ENCODE assay signal across 9 cellular contexts in the genomic region with DNA sequence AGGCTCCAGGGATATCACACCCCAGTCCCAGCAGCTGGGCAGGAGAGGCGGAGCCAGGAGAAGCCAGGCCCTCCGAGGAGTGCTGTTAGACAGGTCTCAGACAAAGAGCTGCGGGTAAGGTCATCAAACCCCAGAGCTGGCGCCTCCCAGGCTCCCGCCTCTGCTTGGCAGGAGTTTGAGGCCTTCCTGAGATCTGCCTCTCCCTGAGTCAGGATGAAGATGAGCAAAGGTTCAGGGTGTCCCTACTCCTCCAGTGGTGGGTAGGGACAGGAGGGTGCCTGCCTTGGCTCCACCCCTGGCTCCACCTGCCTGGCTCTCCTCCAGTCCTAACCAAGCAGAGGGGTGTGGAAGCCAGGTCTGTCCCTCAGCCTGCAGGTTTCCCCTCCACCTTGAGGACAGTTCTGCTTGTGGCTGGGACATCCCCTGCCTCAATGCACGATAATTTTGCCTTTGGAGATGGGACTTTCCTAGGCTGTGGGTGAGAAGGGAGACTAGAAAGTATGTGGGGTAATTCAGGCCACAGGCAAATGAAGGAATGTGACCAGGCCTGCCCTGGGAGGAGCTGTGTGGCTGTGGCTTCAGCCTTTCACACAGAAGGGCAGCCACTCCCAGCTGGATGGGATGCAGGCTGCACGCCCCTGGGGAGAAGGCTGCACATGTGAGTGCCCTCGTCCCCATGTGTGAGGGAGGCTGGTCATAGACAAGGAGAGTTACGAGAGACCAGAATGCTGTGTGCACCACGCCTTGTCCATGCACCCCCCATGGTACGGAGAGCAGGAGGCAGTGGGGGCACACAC. TPM values are rescaled to one million over a fixed set of nuclear protein-coding genes. Genes with fewer than 3 reads are reported as not detected.
DNase-seq lines count a peak whose midpoint lies in the region; ATAC-seq, FAIRE-seq and TF ChIP-seq lines count a peak whose summit lies in the region.
"Had no signal": no experiment of that assay in that cellular context is flagged by ENCODE, and none has a peak within 500 bp of the region (broad histone marks: within the 10 kb centered on the region; RNA-seq: fewer than 3 reads in every experiment).

No MANE protein-coding gene starts in this region.

- H3K27ac ChIP-seq in prostate gland (peak overlapping the region; percentile 50 to 72), caudate nucleus (ENCODE audit: low read depth, low read length) (no peak overlapping the region)

- peak; percentile 86 for FAIRE-seq in bronchial epithelial cell (lab: Jason Lieb, UNC)

- no peaks in the 10 kb centered on the region for H3K4me1 ChIP-seq in prostate gland (replicated peaks)

- ATAC-seq in GM18858 (IDR thresholded peaks at IDR 0.05; ENCODE audit: unreplicated experiment) (peak; percentile 68), HG03108 (IDR thresholded peaks at IDR 0.05; ENCODE audit: unreplicated experiment) (peak; percentile 63), GM18505 (IDR thresholded peaks at IDR 0.05; ENCODE audit: unreplicated experiment) (no peak)

- TF ChIP-seq POLR2A in prostate gland (IDR thresholded peaks at IDR 0.05) (peak; percentile 70), GM18505 (IDR thresholded peaks at IDR 0.05; ENCODE audit: borderline replicate concordance, extremely low read depth, insufficient read depth, insufficient read length) (no peak)

- 47% methylated on average over 11 of the region's 11 CpGs for WGBS in prostate gland

- H3K27me3 ChIP-seq in bronchial epithelial cell (ENCODE audit: control insufficient read depth, insufficient read depth, low read length) (peaks cover 1% of the 10 kb centered on the region), prostate gland (replicated peaks; ENCODE audit: insufficient read depth) (no peaks in the 10 kb centered on the region)

- H3K4me3 ChIP-seq in bronchial epithelial cell (ENCODE audit: low read depth, low read length) (no peak overlapping the region), prostate gland (no peak overlapping the region)

- no peaks in the 10 kb centered on the region for H3K9me3 ChIP-seq in prostate gland

- DNase-seq in 8988T (peak; percentile 13), bronchial epithelial cell (ENCODE audit: low read depth) (peak; percentile 88), prostate gland (ENCODE audit: low spot score) (peak; percentile 69), cortex of kidney (lab: John Stamatoyannopoulos, UW) (no peak), caudate nucleus (lab: John Stamatoyannopoulos, UW) (no peak)
- DNase-seq: naive B cell had no signal

- H3K36me3 ChIP-seq in bronchial epithelial cell (ENCODE audit: control insufficient read depth, insufficient read depth, low read length), result peaks cover 4% of the 10 kb centered on the region
- no peaks in the 10 kb centered on the region for H3K36me3 ChIP-seq in prostate gland

- intact Hi-C loops in prostate gland (cut with DNase I), result no loop called here

- no peak for TF ChIP-seq CTCF in bronchial epithelial cell (IDR thresholded peaks at IDR 0.05; ENCODE audit: insufficient read depth, low read length, severe bottlenecking)
- no peak for TF ChIP-seq CTCF in prostate gland (IDR thresholded peaks at IDR 0.05)

RNA-seq across cellular contexts. Expression of a gene that starts 2.2 kb away (rescaled TPM):
- total RNA-seq in bronchial epithelial cell (15.3 and 23.4 TPM in 2 replicates), prostate gland (1 to 10 TPM; 4.6 to 6.2 TPM)

RNA-seq across cellular contexts. Expression of a gene that starts 29.1 kb away (rescaled TPM):
- 26.9 and 47.0 TPM in 2 replicates for total RNA-seq in bronchial epithelial cell
- 100 to 1,000 TPM in 1 of 2 donors, 10 to 100 TPM in 1; 91.1 to 168 TPM for total RNA-seq in prostate gland

Comparison
In these comparisons a context has a peak if more than half of its experiments do, and no peak if none do; other contexts are left out.
1. DNase-seq: peak in 8988T (single experiment), bronchial epithelial cell (single experiment) and prostate gland (single experiment); none in cortex of kidney (single experiment) and caudate nucleus (0 of 61).